ENCODE assay signal across 26 cellular contexts in genomic region chr3:141810161-141810560, GRCh38. TPM values are rescaled to one million over a fixed set of nuclear protein-coding genes. Genes with fewer than 3 reads are reported as not detected.
DNase-seq lines count a peak whose midpoint lies in the region; ATAC-seq, FAIRE-seq and TF ChIP-seq lines count a peak whose summit lies in the region.
"Had no signal": no experiment of that assay in that cellular context is flagged by ENCODE, and none has a peak within 500 bp of the region (broad histone marks: within the 10 kb centered on the region; RNA-seq: fewer than 3 reads in every experiment).

No MANE protein-coding gene starts in this region.

- POLR2A ChIA-PET in HEK293 (lab: Yijun Ruan, JAX) = no interaction called here
- POLR2A ChIA-PET in K562 (lab: Yijun Ruan, JAX) = interaction anchor here (0.6 kb wide), 1 partner anchor 40 kb away, joined by 3 read pairs; no protein-coding TSS in a partner anchor

- no peak overlapping the region for H3K4me3 Mint-ChIP-seq in activated T-cell treated with anti-CD3 and anti-CD28 coated beads, Interleukin-2, amount 50 U/mL, for 72 hours
- no peak overlapping the region for H3K4me3 Mint-ChIP-seq in neural progenitor cell
- H3K4me3 Mint-ChIP-seq: B cell; CD4-positive, alpha-beta T cell; CD8-positive, alpha-beta T cell had no signal

- H3K9me1 ChIP-seq in K562 (ENCODE audit: control insufficient read depth, insufficient read depth, low read length) = no peaks in the 10 kb centered on the region

- H3K27ac ChIP-seq in HEK293 (ENCODE audit: extremely low read depth, low read depth, low read length) = no peak overlapping the region
- no peak overlapping the region for H3K27ac ChIP-seq in K562 (ENCODE audit: extremely low read depth, low read depth, low read length)
- no peak overlapping the region for H3K27ac ChIP-seq in neural progenitor cell
- H3K27ac ChIP-seq: 22Rv1; A549; BLaER1 treated with 17β-estradiol and CSF1 and Interleukin-3, amounts not matched to agents 10 nM and 100 nM; C4-2B had no signal

- no peaks in the 10 kb centered on the region for H3K79me2 ChIP-seq in K562 (ENCODE audit: control insufficient read depth, insufficient read depth, low read length)
- H3K79me2 ChIP-seq in neural progenitor cell (ENCODE audit: low read depth) = no peaks in the 10 kb centered on the region

- TF ChIP-seq POLR2A in K562 (conservative IDR thresholded peaks at IDR 0.05) = no peak

- in situ Hi-C loops in K562 (cut with MboI) = no loop called here

- ATAC-seq in activated T-cell treated with anti-CD3 and anti-CD28 coated beads, Interleukin-2, amount 50 U/mL, for 72 hours (replicated peaks in 1 of 2) = no peak
- no peak for ATAC-seq in K562
- ATAC-seq: A549; CD8-positive, alpha-beta T cell; GM12878 had no signal

- BruUV-seq in K562 (replicated peaks; lab: Mats Ljungman, UMichigan) = no TSS peak

- no peaks in the 10 kb centered on the region for H3K4me1 ChIP-seq in HEK293 (ENCODE audit: control insufficient read depth, insufficient read depth, low read length)
- peaks cover 6 to 17% of the 10 kb centered on the region in 2 experiments; a peak in 3 of 5 replicates for H3K4me1 ChIP-seq in K562 (replicated peaks in 1 of 2; ENCODE audit: control insufficient read depth in 2 of 2, insufficient read depth in 2 of 2, low read length in 2 of 2)
- peaks cover 18% of the 10 kb centered on the region for H3K4me1 ChIP-seq in neural progenitor cell
- H3K4me1 ChIP-seq: A549 had no signal

- TF ChIP-seq CTCF in HEK293 (tag by site-specific recombination; IDR thresholded peaks at IDR 0.05) = no peak
- TF ChIP-seq CTCF in K562 (IDR thresholded peaks at IDR 0.05 in 2 of 3, conservative IDR thresholded peaks at IDR 0.05 in 1 of 3; ENCODE audit: insufficient read depth in 2 of 3, low read depth in 1 of 3, low read length in 3 of 3) = no peak
- TF ChIP-seq CTCF in neural progenitor cell (IDR thresholded peaks at IDR 0.05) = no peak
- TF ChIP-seq CTCF in GM10266 (IDR thresholded peaks at IDR 0.05; ENCODE audit: control insufficient read depth, insufficient read depth, low read depth, missing control alignments) = no peak

- 75% methylated on average over 2 of the region's 2 CpGs for WGBS in K562 (ENCODE audit: insufficient coverage, low coverage, missing lambda C conversion rate)

- TF ChIP-seq RAD21 in K562 (CRISPR knock-in tag; conservative IDR thresholded peaks at IDR 0.05 in 1 of 2, IDR thresholded peaks at IDR 0.05 in 1 of 2) = no peak

- no peaks in the 10 kb centered on the region for H3K27me3 Mint-ChIP-seq in activated T-cell treated with anti-CD3 and anti-CD28 coated beads, Interleukin-2, amount 50 U/mL, for 72 hours (ENCODE audit: low read depth)
- H3K27me3 Mint-ChIP-seq in neural progenitor cell (ENCODE audit: insufficient read depth, low read depth) = no peaks in the 10 kb centered on the region
- H3K27me3 Mint-ChIP-seq: CD4-positive, alpha-beta T cell had no signal

- H3K27me3 ChIP-seq in K562 (ENCODE audit: control insufficient read depth in 2 of 2, insufficient read depth in 2 of 2, low read length in 2 of 2) (no peaks in the 10 kb centered on the region), neural progenitor cell (no peaks in the 10 kb centered on the region)
- H3K27me3 ChIP-seq: BLaER1 treated with 17β-estradiol and CSF1 and Interleukin-3, amounts not matched to agents 10 nM and 100 nM had no signal

- FAIRE-seq in K562 (lab: Jason Lieb, UNC) = no peak
- FAIRE-seq: A549, D721Med, G401.6, GM12878, GM12892, GM18507 had no signal

- no peak for DNase-seq in activated T-cell treated with anti-CD3 and anti-CD28 coated beads, Interleukin-2, amount 50 U/mL, for 72 hours
- DNase-seq in activated T-cell treated with anti-CD3 and anti-CD28 coated beads for 4 hours = no peak
- no peak for DNase-seq in K562 (ENCODE audit: extremely low read depth in 1 of 4, low spot score in 3 of 4)
- no peak for DNase-seq in neural progenitor cell (ENCODE audit: low spot score)
- DNase-seq in head of caudate nucleus = no peak
- DNase-seq in GM10266 (ENCODE audit: extremely low spot score) = no peak
- DNase-seq: AML-193; Caco-2; Calu3; CD4-positive, alpha-beta T cell; CD8-positive, alpha-beta T cell; DMS79 treated with DMSO at 0.1 percent for 48 hours; GF-D8 had no signal

- H4K20me1 ChIP-seq in K562 (replicated peaks; ENCODE audit: control insufficient read depth, insufficient read depth, low read length) = no peaks in the 10 kb centered on the region
- H4K20me1 ChIP-seq in neural progenitor cell (ENCODE audit: low read depth) = no peaks in the 10 kb centered on the region
- H4K20me1 ChIP-seq: BLaER1 treated with 17β-estradiol and CSF1 and Interleukin-3, amounts not matched to agents 10 nM and 100 nM had no signal

- H3K9me3 ChIP-seq in HEK293 (ENCODE audit: control insufficient read depth, insufficient read depth, low read depth, low read length) (no peaks in the 10 kb centered on the region), K562 (replicated peaks; ENCODE audit: control insufficient read depth, insufficient read depth, low read depth, low read length) (no peaks in the 10 kb centered on the region), neural progenitor cell (ENCODE audit: low read depth) (no peaks in the 10 kb centered on the region)
- H3K9me3 ChIP-seq: A549, Caco-2 had no signal

- peaks cover 0 to 4% of the 10 kb centered on the region in 2 donors for H3K9me3 Mint-ChIP-seq in activated T-cell treated with anti-CD3 and anti-CD28 coated beads, Interleukin-2, amount 50 U/mL, for 72 hours
- H3K9me3 Mint-ChIP-seq in neural progenitor cell = peaks cover 1% of the 10 kb centered on the region

- H2AFZ ChIP-seq in K562 (ENCODE audit: low read depth, low read length) (no peak overlapping the region), neural progenitor cell (replicated peaks) (no peak overlapping the region)

- no peaks in the 10 kb centered on the region for H3K4me1 Mint-ChIP-seq in activated T-cell treated with anti-CD3 and anti-CD28 coated beads, Interleukin-2, amount 50 U/mL, for 72 hours (ENCODE audit: low read depth)
- peaks cover 39% of the 10 kb centered on the region for H3K4me1 Mint-ChIP-seq in neural progenitor cell
- H3K4me1 Mint-ChIP-seq: B cell had no signal

- H3K9ac ChIP-seq in K562 (ENCODE audit: insufficient read depth in 1 of 2, low read depth in 2 of 2, low read length in 2 of 2) (no peak overlapping the region), neural progenitor cell (no peak overlapping the region)
- H3K9ac ChIP-seq: BLaER1 treated with 17β-estradiol and CSF1 and Interleukin-3, amounts not matched to agents 10 nM and 100 nM had no signal

- H3K36me3 Mint-ChIP-seq in activated T-cell treated with anti-CD3 and anti-CD28 coated beads, Interleukin-2, amount 50 U/mL, for 72 hours (ENCODE audit: insufficient read depth in 2 of 2) = peaks cover under 1% of the 10 kb centered on the region in 2 donors
- H3K36me3 Mint-ChIP-seq in neural progenitor cell = no peaks in the 10 kb centered on the region
- H3K36me3 Mint-ChIP-seq: CD8-positive, alpha-beta T cell had no signal

- H3F3A ChIP-seq in neural progenitor cell (ENCODE audit: low read depth) = peaks cover 8% of the 10 kb centered on the region

- no peak overlapping the region for H3K4me2 ChIP-seq in K562 (ENCODE audit: insufficient read depth, low read length)
- H3K4me2 ChIP-seq in neural progenitor cell = no peak overlapping the region
- H3K4me2 ChIP-seq: A549; BLaER1 treated with 17β-estradiol and CSF1 and Interleukin-3, amounts not matched to agents 10 nM and 100 nM had no signal

- intact Hi-C loops in K562 (cut with micrococcal nuclease) = no loop called here
- intact Hi-C loops in head of caudate nucleus (cut with DNase I) = no loop called here

- H3K4me3 ChIP-seq in HEK293 (ENCODE audit: low read depth, low read length) (no peak overlapping the region), K562 (no peak overlapping the region), neural progenitor cell (no peak overlapping the region)
- H3K4me3 ChIP-seq: A549; BLaER1 treated with 17β-estradiol and CSF1 and Interleukin-3, amounts not matched to agents 10 nM and 100 nM; GM12878 had no signal

- no peak for TF ChIP-seq EP300 in K562 (IDR thresholded peaks at IDR 0.05; ENCODE audit: low read length)

- H3K36me3 ChIP-seq in HEK293 (ENCODE audit: control insufficient read depth in 2 of 2, insufficient read depth in 1 of 2, low read length in 2 of 2) = no peaks in the 10 kb centered on the region
- no peaks in the 10 kb centered on the region for H3K36me3 ChIP-seq in K562 (ENCODE audit: control insufficient read depth, insufficient read depth, low read length)
- H3K36me3 ChIP-seq in neural progenitor cell = no peaks in the 10 kb centered on the region
- H3K36me3 ChIP-seq: BLaER1 treated with 17β-estradiol and CSF1 and Interleukin-3, amounts not matched to agents 10 nM and 100 nM had no signal

- CTCF ChIA-PET in HEK293 (lab: Yijun Ruan, JAX) (no interaction called here), K562 (lab: Yijun Ruan, JAX; ENCODE audit: low intra/inter-chr PET ratio) (no interaction called here)

- peak overlapping the region; percentile 1 for H3K27ac Mint-ChIP-seq in activated T-cell treated with anti-CD3 and anti-CD28 coated beads, Interleukin-2, amount 50 U/mL, for 72 hours
- peak overlapping the region; percentile 52 for H3K27ac Mint-ChIP-seq in neural progenitor cell
- H3K27ac Mint-ChIP-seq: B cell; CD4-positive, alpha-beta T cell; CD8-positive, alpha-beta T cell had no signal

RNA-seq across cellular contexts. Expression of gene GRK7, which starts 47.0 kb away (rescaled TPM):
- total RNA-seq in activated T-cell treated with anti-CD3 and anti-CD28 coated beads, Interleukin-2, amount 50 U/mL, for 72 hours = not detected
- total RNA-seq in K562 (2011; cell fraction: chromatin; rRNA removed; ENCODE audit: low replicate concordance) = not detected in 2 replicates
- 0.17 TPM in 1 of 2 replicates, not detected in the other for total RNA-seq in K562 (2011; cell fraction: nucleolus; rRNA removed)
- total RNA-seq in K562 (2011; cell fraction: nucleoplasm; rRNA removed) = not detected in 2 replicates
- not detected in 2 replicates for total RNA-seq in K562 (2014; rRNA removed)
- total RNA-seq in K562 (2014; rRNA removed; fragmentation: Illumina TruSeq; extraction: Trizol) = 0.04 TPM in 1 of 2 replicates, not detected in the other
- 0.08 TPM in 1 of 2 replicates, not detected in the other for total RNA-seq in K562 (2015; rRNA removed; fragmentation: Illumina TruSeq; extraction: Trizol)
- 0.04 TPM in 1 of 2 replicates, not detected in the other for total RNA-seq in K562 (2021)
- not detected in 2 replicates for polyA plus RNA-seq in K562 (2011; rRNA removed)
- polyA plus RNA-seq in K562 (2011; cell fraction: cytosol; rRNA removed) = not detected in 2 replicates
- 0.07 TPM in 1 of 2 replicates, not detected in the other for polyA plus RNA-seq in K562 (2011; cell fraction: nucleus; rRNA removed)
- polyA plus RNA-seq in K562 (2012) = 0.04 TPM in 1 of 2 replicates, not detected in the other
- 0.07 TPM in 1 of 2 replicates, not detected in the other for polyA plus RNA-seq in K562 (2014; fragmentation: Illumina TruSeq; extraction: Trizol)
- under 1 TPM; 0.01 TPM for polyA plus RNA-seq in K562 (2014; fragmentation: Nextera tagmentation; extraction: Ambion mirVana)
- 0.04 and 0.08 TPM in 2 replicates for polyA plus RNA-seq in K562 (2014; rRNA removed)
- polyA minus RNA-seq in K562 (2011; rRNA and poly(A)+ RNA removed) = 0.06 TPM in 1 of 2 replicates, not detected in the other
- not detected in 2 replicates for polyA minus RNA-seq in K562 (2011; cell fraction: cytosol; rRNA and poly(A)+ RNA removed)
- not detected in 2 replicates for polyA minus RNA-seq in K562 (2011; cell fraction: nucleus; rRNA and poly(A)+ RNA removed)
- total RNA-seq in neural progenitor cell (ENCODE audit: low replicate concordance) = 0.03 TPM in 1 of 2 replicates, not detected in the other
- total RNA-seq: A172, B cell, Caco-2, Calu3, GM12878 had no signal
- polyA plus RNA-seq: BJ, GM12878 had no signal
